26 cellular contexts compared by ENCODE assay signal in genomic region chr2:159989249-159989648, GRCh38.
"Had no signal": no experiment of that assay in that cellular context is flagged by ENCODE, and none has a peak within 500 bp of the region (broad histone marks: within the 10 kb centered on the region; RNA-seq: fewer than 3 reads in every experiment).

No MANE protein-coding gene starts in this region.

- H3K4me1 Mint-ChIP-seq: activated CD4-positive, alpha-beta T cell treated with anti-CD3 and anti-CD28 coated beads, Interleukin-2, amount 10 ng/mL, durations not matched to agents 7 days and 5 days; activated naive CD4-positive, alpha-beta T cell treated with anti-CD3 and anti-CD28 coated beads, Interleukin-2, amount 50 U/mL, for 24 hours; naive thymus-derived CD4-positive, alpha-beta T cell; stimulated activated memory B cell treated with anti-CD40 and anti-IgM and Interleukin-4, amounts not matched to agents 10 μg/mL and 1 μg/mL and 100 μg/mL, for 72 hours; T-cell had no signal

- ATAC-seq: activated CD8-positive, alpha-beta T cell treated with anti-CD3 and anti-CD28 coated beads for 36 hours; body of pancreas; gastroesophageal sphincter; naive thymus-derived CD4-positive, alpha-beta T cell; sciatic nerve; stimulated activated memory B cell treated with anti-CD40 and anti-IgM and Interleukin-4, amounts not matched to agents 10 μg/mL and 1 μg/mL and 100 μg/mL, for 72 hours; T-cell had no signal

- H3K9me3 ChIP-seq: body of pancreas, gastroesophageal sphincter, suprapubic skin, vagina had no signal

- DNase-seq: activated CD4-positive, alpha-beta T cell treated with anti-CD3 and anti-CD28 coated beads, Interleukin-2, amount 10 ng/mL, durations not matched to agents 7 days and 5 days; activated CD4-positive, CD25-positive, alpha-beta regulatory T cell treated with anti-CD3 and anti-CD28 coated beads, Interleukin-2, amount 50 U/mL, for 72 hours; activated CD8-positive, alpha-beta T cell treated with anti-CD3 and anti-CD28 coated beads for 36 hours; activated gamma-delta T cell treated with Interleukin-2 at 50 U/mL for 16 hours; anterior cingulate cortex; body of pancreas; esophagus squamous epithelium; head of caudate nucleus; kidney; naive thymus-derived CD4-positive, alpha-beta T cell; small intestine; stimulated activated CD4-positive, alpha-beta T cell treated with anti-CD3 and anti-CD28 coated beads, Interleukin-15, amount 100 ng/mL, for 24 hours; stomach; T-cell; transverse colon had no signal

- H3K36me3 Mint-ChIP-seq: activated naive CD4-positive, alpha-beta T cell treated with anti-CD3 and anti-CD28 coated beads, Interleukin-2, amount 50 U/mL, for 24 hours; naive thymus-derived CD4-positive, alpha-beta T cell; stimulated activated memory B cell treated with anti-CD40 and anti-IgM and Interleukin-4, amounts not matched to agents 10 μg/mL and 1 μg/mL and 100 μg/mL, for 72 hours; T-cell had no signal

- H3K4me3 ChIP-seq: body of pancreas, esophagus squamous epithelium, gastroesophageal sphincter, lung, stomach, suprapubic skin, transverse colon, vagina had no signal

- H3K27ac Mint-ChIP-seq: activated CD4-positive, alpha-beta T cell treated with anti-CD3 and anti-CD28 coated beads, Interleukin-2, amount 10 ng/mL, durations not matched to agents 7 days and 5 days; activated CD8-positive, alpha-beta T cell treated with anti-CD3 and anti-CD28 coated beads for 36 hours; activated naive CD4-positive, alpha-beta T cell treated with anti-CD3 and anti-CD28 coated beads, Interleukin-2, amount 50 U/mL, for 24 hours; activated T-helper 1 cell treated with anti-CD3 and anti-CD28 coated beads, Interleukin-12 subunit alpha, Interleukin-12 subunit beta, Interleukin-2, Interleukin-4 antibody, amounts not matched to agents 30 ng/mL and 10 ng/mL and 1 ng/mL, durations not matched to agents 14 hours and 24 hours and 36 hours; naive thymus-derived CD4-positive, alpha-beta T cell; stimulated activated memory B cell treated with anti-CD40 and anti-IgM and Interleukin-4, amounts not matched to agents 10 μg/mL and 1 μg/mL and 100 μg/mL, for 72 hours; T-cell; T-helper 2 cell treated with Interferon-gamma antibody and Interleukin-4, amounts not matched to agents 5 μg/mL and 100 μg/mL, for 36 hours had no signal

- H3K9me3 Mint-ChIP-seq: activated CD4-positive, alpha-beta T cell treated with anti-CD3 and anti-CD28 coated beads, Interleukin-2, amount 10 ng/mL, durations not matched to agents 7 days and 5 days; activated CD8-positive, alpha-beta T cell treated with anti-CD3 and anti-CD28 coated beads for 36 hours; activated naive CD4-positive, alpha-beta T cell treated with anti-CD3 and anti-CD28 coated beads, Interleukin-2, amount 50 U/mL, for 24 hours; activated T-helper 1 cell treated with anti-CD3 and anti-CD28 coated beads, Interleukin-12 subunit alpha, Interleukin-12 subunit beta, Interleukin-2, Interleukin-4 antibody, amounts not matched to agents 30 ng/mL and 10 ng/mL and 1 ng/mL, durations not matched to agents 14 hours and 24 hours and 36 hours; stimulated activated memory B cell treated with anti-CD40 and anti-IgM and Interleukin-4, amounts not matched to agents 10 μg/mL and 1 μg/mL and 100 μg/mL, for 72 hours; T-cell; T-helper 2 cell treated with Interferon-gamma antibody and Interleukin-4, amounts not matched to agents 5 μg/mL and 100 μg/mL, for 36 hours had no signal

- H3K79me2 ChIP-seq: parathyroid adenoma had no signal

- H3K9ac ChIP-seq: parathyroid adenoma had no signal

- H3K27ac ChIP-seq: body of pancreas, esophagus squamous epithelium, gastroesophageal sphincter, parathyroid adenoma, stomach, suprapubic skin, transverse colon, vagina, VCaP had no signal

- H3K4me3 Mint-ChIP-seq: activated CD4-positive, alpha-beta T cell treated with anti-CD3 and anti-CD28 coated beads, Interleukin-2, amount 10 ng/mL, durations not matched to agents 7 days and 5 days; activated CD8-positive, alpha-beta T cell treated with anti-CD3 and anti-CD28 coated beads for 36 hours; activated naive CD4-positive, alpha-beta T cell treated with anti-CD3 and anti-CD28 coated beads, Interleukin-2, amount 50 U/mL, for 24 hours; activated T-helper 1 cell treated with anti-CD3 and anti-CD28 coated beads, Interleukin-12 subunit alpha, Interleukin-12 subunit beta, Interleukin-2, Interleukin-4 antibody, amounts not matched to agents 30 ng/mL and 10 ng/mL and 1 ng/mL, durations not matched to agents 14 hours and 24 hours and 36 hours; naive thymus-derived CD4-positive, alpha-beta T cell; stimulated activated memory B cell treated with anti-CD40 and anti-IgM and Interleukin-4, amounts not matched to agents 10 μg/mL and 1 μg/mL and 100 μg/mL, for 72 hours; T-cell; T-helper 2 cell treated with Interferon-gamma antibody and Interleukin-4, amounts not matched to agents 5 μg/mL and 100 μg/mL, for 36 hours had no signal

- H3K4me1 ChIP-seq: body of pancreas, gastroesophageal sphincter, parathyroid adenoma, stomach, suprapubic skin, transverse colon, vagina had no signal

- H2AFZ ChIP-seq: parathyroid adenoma had no signal

- H3K27me3 ChIP-seq: body of pancreas, esophagus squamous epithelium, gastroesophageal sphincter, stomach, suprapubic skin, transverse colon, vagina had no signal
